In the genomic region with DNA sequence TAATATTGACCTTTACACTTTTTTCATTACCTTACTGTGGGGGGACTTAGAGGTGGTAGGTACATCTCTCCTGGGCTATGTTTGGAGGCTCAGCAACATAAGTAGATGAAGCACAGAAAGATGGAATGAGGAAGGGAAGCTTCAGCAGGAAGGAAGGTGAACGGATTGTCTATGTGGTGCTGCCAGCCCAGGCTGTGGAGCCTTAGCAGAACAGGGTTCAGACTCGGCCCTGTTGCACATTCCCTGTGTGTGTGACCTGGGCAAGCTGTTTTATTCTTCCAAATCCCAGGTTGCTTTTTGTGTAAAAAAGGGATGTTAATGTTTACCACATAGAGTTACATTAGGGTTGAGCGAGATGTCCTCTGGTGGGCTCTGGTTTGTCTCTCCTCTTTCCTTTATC, we compare ENCODE assay signal across 28 cellular contexts.
"Had no signal": no experiment of that assay in that cellular context is flagged by ENCODE, and none has a peak within 500 bp of the region (broad histone marks: within the 10 kb centered on the region; RNA-seq: fewer than 3 reads in every experiment).

No MANE protein-coding gene starts in this region.

- H3K4me3 Mint-ChIP-seq: activated CD8-positive, alpha-beta T cell treated with anti-CD3 and anti-CD28 coated beads for 36 hours; activated naive CD8-positive, alpha-beta T cell treated with anti-CD3 and anti-CD28 coated beads for 36 hours; activated T-cell treated with anti-CD3 and anti-CD28 coated beads, Interleukin-2, amount 50 U/mL, for 4 hours; activated T-helper 17 cell treated with anti-CD3 and anti-CD28 coated beads, Interleukin-2, amount 50 U/mL, for 72 hours; brain; endodermal cell; WTC11 had no signal

- H3K4me3 ChIP-seq: breast epithelium, colonic mucosa, dorsolateral prefrontal cortex, esophagus muscularis mucosa, gastrocnemius medialis, heart right ventricle had no signal

- H3K9me3 Mint-ChIP-seq: activated CD8-positive, alpha-beta T cell treated with anti-CD3 and anti-CD28 coated beads for 36 hours; activated naive CD8-positive, alpha-beta T cell treated with anti-CD3 and anti-CD28 coated beads for 36 hours; activated T-cell treated with anti-CD3 and anti-CD28 coated beads, Interleukin-2, amount 50 U/mL, for 4 hours; activated T-helper 17 cell treated with anti-CD3 and anti-CD28 coated beads, Interleukin-2, amount 50 U/mL, for 72 hours; brain; endodermal cell; WTC11 had no signal

- H3K4me1 ChIP-seq: breast epithelium, colonic mucosa had no signal

- H3K4me1 Mint-ChIP-seq: activated T-helper 17 cell treated with anti-CD3 and anti-CD28 coated beads, Interleukin-2, amount 50 U/mL, for 72 hours had no signal

- H3K27me3 Mint-ChIP-seq: activated CD8-positive, alpha-beta T cell treated with anti-CD3 and anti-CD28 coated beads for 36 hours; activated naive CD8-positive, alpha-beta T cell treated with anti-CD3 and anti-CD28 coated beads for 36 hours; activated T-helper 17 cell treated with anti-CD3 and anti-CD28 coated beads, Interleukin-2, amount 50 U/mL, for 72 hours; brain had no signal

- H3K27ac ChIP-seq: breast epithelium, colonic mucosa, dorsolateral prefrontal cortex, esophagus muscularis mucosa, foreskin keratinocyte, gastrocnemius medialis, heart right ventricle had no signal

- H3K27me3 ChIP-seq: breast epithelium, colonic mucosa, dorsolateral prefrontal cortex, esophagus muscularis mucosa, foreskin keratinocyte, gastrocnemius medialis, heart right ventricle had no signal

- ATAC-seq: activated CD8-positive, alpha-beta T cell treated with anti-CD3 and anti-CD28 coated beads for 36 hours; activated T-cell treated with anti-CD3 and anti-CD28 coated beads, Interleukin-2, amount 50 U/mL, for 4 hours; activated T-helper 17 cell treated with anti-CD3 and anti-CD28 coated beads, Interleukin-2, amount 50 U/mL, for 72 hours; foreskin keratinocyte; gastrocnemius medialis; heart right ventricle; WTC11 had no signal

- DNase-seq: activated CD4-positive, alpha-beta T cell treated with anti-CD3 and anti-CD28 coated beads for 1 hour; activated CD4-positive, alpha-beta T cell treated with anti-CD3 and anti-CD28 coated beads for 4 hours; activated CD4-positive, alpha-beta T cell treated with anti-CD3 and anti-CD28 coated beads, Interleukin-2, amount 50 U/mL, for 1 hour; activated CD4-positive, alpha-beta T cell treated with anti-CD3 and anti-CD28 coated beads, Interleukin-2, amount 50 U/mL, for 48 hours; activated CD8-positive, alpha-beta memory T cell treated with anti-CD3 and anti-CD28 coated beads for 24 hours; activated CD8-positive, alpha-beta T cell treated with anti-CD3 and anti-CD28 coated beads for 36 hours; activated effector memory CD4-positive, alpha-beta T cell treated with Interleukin-2 at 50 U/mL for 16 hours; activated gamma-delta T cell treated with Interleukin-2 at 50 U/mL for 16 hours; activated naive CD4-positive, alpha-beta T cell treated with anti-CD3 and anti-CD28 coated beads, Interleukin-2, amount 50 U/mL, for 16 hours; activated naive CD4-positive, alpha-beta T cell treated with Interleukin-2 at 50 U/mL for 16 hours; activated naive CD8-positive, alpha-beta T cell treated with anti-CD3 and anti-CD28 coated beads for 36 hours; activated T-cell treated with anti-CD3 and anti-CD28 coated beads, Interleukin-2, amount 50 U/mL, for 4 hours; anterior cingulate cortex; colonic mucosa; dorsolateral prefrontal cortex; effector memory CD4-positive, alpha-beta T cell; endodermal cell; erythroblast; foreskin keratinocyte; gastrocnemius medialis; glutamatergic neuron; heart right ventricle; T-helper 2 cell had no signal

- H3K9me3 ChIP-seq: breast epithelium, colonic mucosa, esophagus muscularis mucosa, gastrocnemius medialis, heart right ventricle had no signal

- H3K36me3 ChIP-seq: breast epithelium, colonic mucosa, esophagus muscularis mucosa, gastrocnemius medialis, heart right ventricle had no signal

- H3K36me3 Mint-ChIP-seq: activated naive CD8-positive, alpha-beta T cell treated with anti-CD3 and anti-CD28 coated beads for 36 hours; WTC11 had no signal

- H3K27ac Mint-ChIP-seq: activated CD8-positive, alpha-beta T cell treated with anti-CD3 and anti-CD28 coated beads for 36 hours; activated naive CD8-positive, alpha-beta T cell treated with anti-CD3 and anti-CD28 coated beads for 36 hours; activated T-helper 17 cell treated with anti-CD3 and anti-CD28 coated beads, Interleukin-2, amount 50 U/mL, for 72 hours; brain; endodermal cell; WTC11 had no signal
